Comparison of ENCODE assay signal across 12 cellular contexts in the genomic region with DNA sequence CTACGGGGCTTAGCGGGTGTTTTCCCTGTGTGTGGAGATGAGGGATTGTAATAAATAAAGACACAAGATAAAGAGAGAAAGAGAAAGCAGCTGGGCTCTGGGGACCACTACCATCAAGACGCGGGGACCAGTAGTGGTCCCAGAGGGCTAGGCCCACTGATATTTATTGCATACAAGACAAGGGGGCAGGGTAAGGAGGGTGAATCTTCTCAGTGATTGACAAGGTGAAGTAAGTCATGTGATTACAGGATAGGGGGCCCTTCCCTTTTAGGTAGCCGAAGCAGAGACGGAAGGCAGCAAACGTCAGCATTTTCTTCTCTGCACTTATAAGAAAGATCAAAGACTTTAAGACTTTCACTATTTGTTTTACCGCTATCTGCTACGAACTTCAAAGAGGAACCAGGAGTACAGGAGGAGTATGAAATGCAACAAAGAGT. TPM values are rescaled to one million over a fixed set of nuclear protein-coding genes. Genes with fewer than 3 reads are reported as not detected.
A peak's percentile ranks its signal among the peaks of the same experiment; 100 is the strongest.
DNase-seq lines count a peak whose midpoint lies in the region; ATAC-seq and TF ChIP-seq lines count a peak whose summit lies in the region.
"Had no signal": no experiment of that assay in that cellular context is flagged by ENCODE, and none has a peak within 500 bp of the region (broad histone marks: within the 10 kb centered on the region; RNA-seq: fewer than 3 reads in every experiment).

No MANE protein-coding gene starts in this region.

- no peaks in the 10 kb centered on the region for H3K36me3 ChIP-seq in CD4-positive, alpha-beta memory T cell (ENCODE audit: insufficient read depth, low read length)
- no peaks in the 10 kb centered on the region for H3K36me3 ChIP-seq in HEK293 (ENCODE audit: control insufficient read depth in 2 of 2, insufficient read depth in 1 of 2, low read length in 2 of 2)
- H3K36me3 ChIP-seq in iPS-20b (ENCODE audit: insufficient read depth, low read depth, low read length): no peaks in the 10 kb centered on the region
- no peaks in the 10 kb centered on the region for H3K36me3 ChIP-seq in SJCRH30

- H3K27me3 ChIP-seq in CD4-positive, alpha-beta memory T cell (ENCODE audit: insufficient read depth, low read length): no peaks in the 10 kb centered on the region
- no peaks in the 10 kb centered on the region for H3K27me3 ChIP-seq in iPS-20b (ENCODE audit: insufficient read depth, low read length)
- peaks cover 34% of the 10 kb centered on the region for H3K27me3 ChIP-seq in SJCRH30

- H3K4me1 ChIP-seq in CD4-positive, alpha-beta memory T cell (ENCODE audit: insufficient read depth, low read length): peaks cover 20% of the 10 kb centered on the region
- H3K4me1 ChIP-seq in HEK293 (ENCODE audit: control insufficient read depth, insufficient read depth, low read length) (no peaks in the 10 kb centered on the region), iPS-20b (ENCODE audit: insufficient read depth, low read length) (no peaks in the 10 kb centered on the region), SJCRH30 (peaks cover 10% of the 10 kb centered on the region; the same call in 1 of the 2 replicates)

- H3K9ac ChIP-seq in iPS-20b (ENCODE audit: low read depth, low read length): peak overlapping the region; percentile 37; the same call in 1 of the 2 replicates

- H3K9me3 ChIP-seq in CD4-positive, alpha-beta memory T cell (ENCODE audit: control insufficient read depth in 1 of 2, low read length in 2 of 2): no peaks in the 10 kb centered on the region
- H3K9me3 ChIP-seq in HEK293 (ENCODE audit: control insufficient read depth, insufficient read depth, low read depth, low read length): no peaks in the 10 kb centered on the region
- no peaks in the 10 kb centered on the region for H3K9me3 ChIP-seq in iPS-20b (ENCODE audit: insufficient read depth, low read depth, low read length)
- no peaks in the 10 kb centered on the region for H3K9me3 ChIP-seq in SJCRH30 (replicated peaks)

- intact Hi-C loops in CD4-positive, alpha-beta memory T cell (cut with micrococcal nuclease): loop anchor here (1.0 kb wide), 1 partner anchor 13 kb away; no protein-coding TSS in a partner anchor
- intact Hi-C loops in left colon (cut with DNase I, micrococcal nuclease): no loop called here

- H3K27ac Mint-ChIP-seq in CD4-positive, alpha-beta memory T cell: peak overlapping the region; percentile 22 to 90 (median 74)
- H3K27ac Mint-ChIP-seq in activated CD8-positive, alpha-beta memory T cell treated with anti-CD3 and anti-CD28 coated beads, Interleukin-2, amount 10 ng/mL, durations not matched to agents 7 days and 5 days: peak overlapping the region; percentile 55

- H3K4me3 Mint-ChIP-seq in CD4-positive, alpha-beta memory T cell: peak overlapping the region; percentile 63 to 90 (median 69)
- no peak overlapping the region for H3K4me3 Mint-ChIP-seq in activated CD8-positive, alpha-beta memory T cell treated with anti-CD3 and anti-CD28 coated beads, Interleukin-2, amount 10 ng/mL, durations not matched to agents 7 days and 5 days

- H3K9me3 Mint-ChIP-seq in CD4-positive, alpha-beta memory T cell: no peaks in the 10 kb centered on the region
- H3K9me3 Mint-ChIP-seq in activated CD8-positive, alpha-beta memory T cell treated with anti-CD3 and anti-CD28 coated beads, Interleukin-2, amount 10 ng/mL, durations not matched to agents 7 days and 5 days (ENCODE audit: low read depth): no peaks in the 10 kb centered on the region

- POLR2A ChIA-PET in CD4-positive, alpha-beta memory T cell (lab: Charles Lee; ENCODE audit: partially characterized antibody): interaction anchor here (1.0 to 1.8 kb wide), 2 partner anchors 10 to 97 kb away, joined by 4 read pairs; a partner anchor contains a TSS
- POLR2A ChIA-PET in HEK293 (lab: Yijun Ruan, JAX): no interaction called here

- peak; percentile 58 to 73 (median 66) for DNase-seq in CD4-positive, alpha-beta memory T cell
- DNase-seq in activated CD8-positive, alpha-beta memory T cell treated with anti-CD3 and anti-CD28 coated beads, Interleukin-2, amount 10 ng/mL, durations not matched to agents 7 days and 5 days: peak; percentile 43
- no peak for DNase-seq in SJCRH30
- DNase-seq in NCI-H2171 treated with DMSO at 0.1 percent for 48 hours (lab: John Stamatoyannopoulos, UW): no peak
- no peak for DNase-seq in NCI-H2196 treated with DMSO at 0.1 percent for 48 hours (lab: John Stamatoyannopoulos, UW; ENCODE audit: unreplicated experiment)
- no peak for DNase-seq in left colon
- DNase-seq: Calu3, NCI-H2171 had no signal

- no peaks in the 10 kb centered on the region for H3K36me3 Mint-ChIP-seq in CD4-positive, alpha-beta memory T cell
- H3K36me3 Mint-ChIP-seq in activated CD8-positive, alpha-beta memory T cell treated with anti-CD3 and anti-CD28 coated beads, Interleukin-2, amount 10 ng/mL, durations not matched to agents 7 days and 5 days: no peaks in the 10 kb centered on the region

- peak overlapping the region in 1 of 2 donors; percentile 7 for H3K4me3 ChIP-seq in CD4-positive, alpha-beta memory T cell (ENCODE audit: low read length in 2 of 2)
- H3K4me3 ChIP-seq in HEK293 (ENCODE audit: low read depth, low read length) (no peak overlapping the region), iPS-20b (ENCODE audit: low read length) (no peak overlapping the region), SJCRH30 (no peak overlapping the region)

- ATAC-seq in activated CD8-positive, alpha-beta memory T cell treated with anti-CD3 and anti-CD28 coated beads, Interleukin-2, amount 10 ng/mL, durations not matched to agents 7 days and 5 days: no peak
- ATAC-seq in left colon: no peak

- peak overlapping the region; percentile 15 for H3K27ac ChIP-seq in CD4-positive, alpha-beta memory T cell (ENCODE audit: low read depth, low read length)
- H3K27ac ChIP-seq in HEK293 (ENCODE audit: extremely low read depth, low read depth, low read length) (no peak overlapping the region), iPS-20b (ENCODE audit: low read length) (no peak overlapping the region), SJCRH30 (no peak overlapping the region)

- no peak for TF ChIP-seq CTCF in HEK293 (tag by site-specific recombination; IDR thresholded peaks at IDR 0.05)

- CTCF ChIA-PET in CD4-positive, alpha-beta memory T cell (lab: Charles Lee; ENCODE audit: partially characterized antibody): interaction anchor here (1.1 to 1.9 kb wide), 2 partner anchors 9 to 15 kb away, joined by 3 to 7 read pairs; no protein-coding TSS in a partner anchor
- CTCF ChIA-PET in HEK293 (lab: Yijun Ruan, JAX): interaction anchor here (0.6 kb wide), 1 partner anchor 308 kb away, joined by 3 read pairs; no protein-coding TSS in a partner anchor
- CTCF ChIA-PET in activated CD8-positive, alpha-beta memory T cell treated with anti-CD3 and anti-CD28 coated beads, Interleukin-2, amount 10 ng/mL, durations not matched to agents 7 days and 5 days (lab: Charles Lee): interaction anchor here (0.5 to 1.1 kb wide), 2 partner anchors 9 to 13 kb away, joined by 3 read pairs; no protein-coding TSS in a partner anchor

- H3K27me3 Mint-ChIP-seq in CD4-positive, alpha-beta memory T cell: no peaks in the 10 kb centered on the region
- no peaks in the 10 kb centered on the region for H3K27me3 Mint-ChIP-seq in activated CD8-positive, alpha-beta memory T cell treated with anti-CD3 and anti-CD28 coated beads, Interleukin-2, amount 10 ng/mL, durations not matched to agents 7 days and 5 days

- peaks cover 6 to 21% (median 10%) of the 10 kb centered on the region in 4 donors for H3K4me1 Mint-ChIP-seq in CD4-positive, alpha-beta memory T cell
- H3K4me1 Mint-ChIP-seq in activated CD8-positive, alpha-beta memory T cell treated with anti-CD3 and anti-CD28 coated beads, Interleukin-2, amount 10 ng/mL, durations not matched to agents 7 days and 5 days: peaks cover 8% of the 10 kb centered on the region

TF ChIP-seq in HEK293, 187 proteins besides CTCF, POLR2A, EP300 and RAD21:
- TF ChIP-seq ZNF623 (tag by site-specific recombination; IDR thresholded peaks at IDR 0.05) (no peak), TCF7L2 (IDR thresholded peaks at IDR 0.05; ENCODE audit: borderline replicate concordance, low read depth, low read length) (peak; percentile 52; the same call in 1 of the 2 replicates)
- TF ChIP-seq, protein P1, sequence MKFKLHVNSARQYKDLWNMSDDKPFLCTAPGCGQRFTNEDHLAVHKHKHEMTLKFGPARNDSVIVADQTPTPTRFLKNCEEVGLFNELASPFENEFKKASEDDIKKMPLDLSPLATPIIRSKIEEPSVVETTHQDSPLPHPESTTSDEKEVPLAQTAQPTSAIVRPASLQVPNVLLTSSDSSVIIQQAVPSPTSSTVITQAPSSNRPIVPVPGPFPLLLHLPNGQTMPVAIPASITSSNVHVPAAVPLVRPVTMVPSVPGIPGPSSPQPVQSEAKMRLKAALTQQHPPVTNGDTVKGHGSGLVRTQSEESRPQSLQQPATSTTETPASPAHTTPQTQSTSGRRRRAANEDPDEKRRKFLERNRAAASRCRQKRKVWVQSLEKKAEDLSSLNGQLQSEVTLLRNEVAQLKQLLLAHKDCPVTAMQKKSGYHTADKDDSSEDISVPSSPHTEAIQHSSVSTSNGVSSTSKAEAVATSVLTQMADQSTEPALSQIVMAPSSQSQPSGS (tag by site-specific recombination; IDR thresholded peaks at IDR 0.05; ENCODE audit: low read depth): no peak

RNA-seq across cellular contexts. Expression of a gene that starts 4.5 kb away (rescaled TPM):
- under 1 TPM in 1 of 2 experiments, not detected in 1; 0.39 TPM for total RNA-seq in CD4-positive, alpha-beta memory T cell
- polyA plus RNA-seq in CD4-positive, alpha-beta memory T cell: under 1 TPM in 1 of 2 donors, not detected in 1; 0.14 TPM
- under 1 TPM in 1 of 2 experiments, not detected in 1; 0.20 TPM for total RNA-seq in activated CD8-positive, alpha-beta memory T cell treated with anti-CD3 and anti-CD28 coated beads, Interleukin-2, amount 10 ng/mL, durations not matched to agents 7 days and 5 days
- not detected in 2 replicates for total RNA-seq in SJCRH30 (2014; rRNA removed; shearing (Covaris generic))
- total RNA-seq in left colon: 10 to 100 TPM; 50.8 to 69.8 TPM
- total RNA-seq: Calu3, cardiac septum, sciatic nerve had no signal

RNA-seq across cellular contexts. Expression of a gene that starts 36.9 kb away (rescaled TPM):
- total RNA-seq in CD4-positive, alpha-beta memory T cell: under 1 TPM in 1 of 2 experiments, not detected in 1; 0.14 TPM
- polyA plus RNA-seq in CD4-positive, alpha-beta memory T cell: 1 to 10 TPM in 1 of 2 donors, not detected in 1; 1.3 TPM
- under 1 TPM in 1 of 2 experiments, not detected in 1; 0.12 TPM for total RNA-seq in activated CD8-positive, alpha-beta memory T cell treated with anti-CD3 and anti-CD28 coated beads, Interleukin-2, amount 10 ng/mL, durations not matched to agents 7 days and 5 days
- total RNA-seq in SJCRH30 (2014; rRNA removed; shearing (Covaris generic)): 6.8 and 7.5 TPM in 2 replicates
- 100 to 1,000 TPM in 1 of 2 donors, 10 to 100 TPM in 1; 32.3 to 124 TPM for total RNA-seq in left colon
- total RNA-seq: cardiac septum, sciatic nerve had no signal

RNA-seq across cellular contexts. Expression of a gene that starts 37.7 kb away (rescaled TPM):
- 10 to 100 TPM; 48.7 to 53.9 TPM for total RNA-seq in CD4-positive, alpha-beta memory T cell
- 1 to 10 TPM in 1 of 2 donors, under 1 TPM in 1; 0.93 to 5.9 TPM for polyA plus RNA-seq in CD4-positive, alpha-beta memory T cell
- total RNA-seq in activated CD8-positive, alpha-beta memory T cell treated with anti-CD3 and anti-CD28 coated beads, Interleukin-2, amount 10 ng/mL, durations not matched to agents 7 days and 5 days: 10 to 100 TPM; 21.6 to 26.2 TPM
- total RNA-seq in SJCRH30 (2014; rRNA removed; shearing (Covaris generic)): 4.3 and 5.1 TPM in 2 replicates
- total RNA-seq in left colon: 10 to 100 TPM; 72.8 to 75.3 TPM

Comparison
In these comparisons a context has a peak if more than half of its experiments do, and no peak if none do; other contexts are left out.
1. DNase-seq: peak in CD4-positive, alpha-beta memory T cell (5 of 5) and activated CD8-positive, alpha-beta memory T cell treated with anti-CD3 and anti-CD28 coated beads, Interleukin-2, amount 10 ng/mL, durations not matched to agents 7 days and 5 days (single experiment); none in SJCRH30 (0 of 2), NCI-H2171 treated with DMSO at 0.1 percent for 48 hours (single experiment), NCI-H2196 treated with DMSO at 0.1 percent for 48 hours (single experiment) and left colon (0 of 2).
2. RNA of a gene that starts 4.5 kb away (total RNA-seq): 50.8 to 69.8 TPM in left colon; 0.39 TPM in CD4-positive, alpha-beta memory T cell, 0.20 TPM in activated CD8-positive, alpha-beta memory T cell treated with anti-CD3 and anti-CD28 coated beads, Interleukin-2, amount 10 ng/mL, durations not matched to agents 7 days and 5 days and not detected in SJCRH30; every median in the first group is over 10 times any median in the second.